Comparison of ENCODE assay signal across 2 cellular contexts in the genomic region with DNA sequence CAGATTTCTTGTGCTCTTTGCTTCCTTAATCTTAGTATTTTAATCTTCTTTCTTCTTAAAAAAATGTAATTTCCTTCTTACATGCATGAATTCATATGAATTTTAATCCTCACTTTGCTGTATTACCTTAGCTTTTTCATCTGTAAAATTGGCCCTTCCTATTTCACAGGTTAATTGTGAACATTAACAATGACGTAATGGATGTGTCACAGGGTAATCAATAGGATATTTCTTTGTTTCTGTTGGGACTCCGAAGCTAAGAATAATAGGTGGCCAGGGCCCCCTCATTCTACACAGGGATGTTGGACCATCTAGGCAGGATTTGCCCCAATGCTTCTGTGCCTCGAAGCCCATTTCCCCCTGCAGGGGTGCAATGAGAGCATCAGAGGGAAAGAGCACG.
A peak's percentile ranks its signal among the peaks of the same experiment; 100 is the strongest.
TF ChIP-seq lines count a peak whose summit lies in the region.

No MANE protein-coding gene starts in this region.

TF ChIP-seq in HepG2, 621 proteins besides CTCF, POLR2A, EP300 and RAD21 (continued from another document):
- TF ChIP-seq ZNF432 (CRISPR knock-in tag; IDR thresholded peaks at IDR 0.05; ENCODE audit: borderline replicate concordance) (no peak), ESRRA (CRISPR knock-in tag; IDR thresholded peaks at IDR 0.05; ENCODE audit: low read depth) (no peak), GZF1 (CRISPR knock-in tag; IDR thresholded peaks at IDR 0.05) (no peak), PREB (CRISPR knock-in tag; IDR thresholded peaks at IDR 0.05) (no peak), MXD1 (CRISPR knock-in tag; IDR thresholded peaks at IDR 0.05) (no peak), THYN1 (CRISPR knock-in tag; IDR thresholded peaks at IDR 0.05; ENCODE audit: borderline replicate concordance, low read depth) (no peak), ZMYM2 (CRISPR knock-in tag; IDR thresholded peaks at IDR 0.05) (no peak), ZC3H13 (CRISPR knock-in tag; IDR thresholded peaks at IDR 0.05) (no peak), REL (CRISPR knock-in tag; conservative IDR thresholded peaks at IDR 0.05) (no peak), NFRKB (IDR thresholded peaks at IDR 0.05) (no peak)

TF ChIP-seq in K562, 482 proteins besides CTCF, POLR2A, EP300 and RAD21 (continued from another document):
- TF ChIP-seq PRDM10 (IDR thresholded peaks at IDR 0.05; ENCODE audit: partially characterized antibody) (peak; percentile 40), ZFP30 (CRISPR knock-in tag; IDR thresholded peaks at IDR 0.05; ENCODE audit: borderline replicate concordance) (no peak), MED1 (CRISPR knock-in tag; IDR thresholded peaks at IDR 0.05; ENCODE audit: borderline replicate concordance) (no peak)
